Comparison of ENCODE assay signal across 8 cellular contexts in genomic region chr15:64857421-64857820, GRCh38. TPM values are rescaled to one million over a fixed set of nuclear protein-coding genes. Genes with fewer than 3 reads are reported as not detected.
DNase-seq lines count a peak whose midpoint lies in the region; ATAC-seq and TF ChIP-seq lines count a peak whose summit lies in the region.

No MANE protein-coding gene starts in this region.

- DNase-seq in LHCN-M2 (ENCODE audit: low read depth) = peak; percentile 48
- peak; percentile 47 for DNase-seq in brain microvascular endothelial cell
- DNase-seq in kidney glomerular epithelial cell (lab: John Stamatoyannopoulos, UW) = peak; percentile 45
- DNase-seq in DMS79 (lab: John Stamatoyannopoulos, UW) = no peak
- DNase-seq in NCI-H128 (lab: John Stamatoyannopoulos, UW; ENCODE audit: unreplicated experiment) = no peak
- no peak for DNase-seq in NCI-H1105 (lab: John Stamatoyannopoulos, UW)

- H3K27ac ChIP-seq in brain microvascular endothelial cell = peak overlapping the region; percentile 23
- peak overlapping the region; percentile 83 for H3K27ac ChIP-seq in subcutaneous abdominal adipose tissue (ENCODE audit: low read depth, low read length)

- H3K4me1 ChIP-seq in subcutaneous abdominal adipose tissue (ENCODE audit: control insufficient read depth in 5 of 5, insufficient read depth in 5 of 5, low read length in 5 of 5) = peaks cover 20 to 80% (median 69%) of the 10 kb centered on the region in 5 donors

- no peaks in the 10 kb centered on the region for H3K9me3 ChIP-seq in subcutaneous abdominal adipose tissue (ENCODE audit: control insufficient read depth in 5 of 5, low read length in 5 of 5)

- peak overlapping the region in 2 of 5 donors; percentile 25 to 38 for H3K9ac ChIP-seq in subcutaneous abdominal adipose tissue (ENCODE audit: low read length in 5 of 5)

- no peak for ATAC-seq in HG02970 (IDR thresholded peaks at IDR 0.05; ENCODE audit: low FRiP score, unreplicated experiment)

- TF ChIP-seq CTCF in brain microvascular endothelial cell (IDR thresholded peaks at IDR 0.05; ENCODE audit: low read depth, low read length, missing control alignments) = no peak

- in situ Hi-C loops in brain microvascular endothelial cell (cut with HindIII; ENCODE audit: low pct_ligation_motif_present, low sequenced_read_pairs) = no loop called here

- H3K36me3 ChIP-seq in brain microvascular endothelial cell (replicated peaks) (peaks cover 40% of the 10 kb centered on the region), subcutaneous abdominal adipose tissue (ENCODE audit: control insufficient read depth in 5 of 5, insufficient read depth in 5 of 5, low read length in 5 of 5) (peaks cover 3 to 91% (median 73%) of the 10 kb centered on the region in 5 donors)

- H3K4me3 ChIP-seq in brain microvascular endothelial cell (ENCODE audit: low read depth, low read length) = no peak overlapping the region
- no peak overlapping the region for H3K4me3 ChIP-seq in subcutaneous abdominal adipose tissue (ENCODE audit: low read depth in 1 of 5, low read length in 5 of 5)

- H3K27me3 ChIP-seq in brain microvascular endothelial cell (replicated peaks) = no peaks in the 10 kb centered on the region
- no peaks in the 10 kb centered on the region for H3K27me3 ChIP-seq in subcutaneous abdominal adipose tissue (ENCODE audit: control insufficient read depth in 5 of 5, insufficient read depth in 4 of 5, low read length in 5 of 5)

RNA-seq across cellular contexts. Expression of gene PLEKHO2, which starts 15.7 kb away (rescaled TPM):
- total RNA-seq in LHCN-M2 (2014; rRNA removed) = 26.7 and 33.8 TPM in 2 replicates
- polyA plus RNA-seq in LHCN-M2 (2012) = 33.0 TPM

RNA-seq across cellular contexts. Expression of gene PIF1, which starts 32.0 kb away (rescaled TPM):
- 26.4 and 43.9 TPM in 2 replicates for total RNA-seq in LHCN-M2 (2014; rRNA removed)
- polyA plus RNA-seq in LHCN-M2 (2012) = 6.8 TPM

RNA-seq across cellular contexts. Expression of gene ANKDD1A, which starts 54.3 kb away (rescaled TPM):
- total RNA-seq in LHCN-M2 (2014; rRNA removed) = 1.9 and 2.8 TPM in 2 replicates
- polyA plus RNA-seq in LHCN-M2 (2012) = 2.5 TPM

Comparison
In these comparisons a context has a peak if more than half of its experiments do, and no peak if none do; other contexts are left out.
1. DNase-seq: peak in LHCN-M2 (single experiment), brain microvascular endothelial cell (single experiment) and kidney glomerular epithelial cell (single experiment); none in DMS79 (single experiment), NCI-H128 (single experiment) and NCI-H1105 (single experiment).